ENCODE assay signal across 12 cellular contexts in the genomic region with DNA sequence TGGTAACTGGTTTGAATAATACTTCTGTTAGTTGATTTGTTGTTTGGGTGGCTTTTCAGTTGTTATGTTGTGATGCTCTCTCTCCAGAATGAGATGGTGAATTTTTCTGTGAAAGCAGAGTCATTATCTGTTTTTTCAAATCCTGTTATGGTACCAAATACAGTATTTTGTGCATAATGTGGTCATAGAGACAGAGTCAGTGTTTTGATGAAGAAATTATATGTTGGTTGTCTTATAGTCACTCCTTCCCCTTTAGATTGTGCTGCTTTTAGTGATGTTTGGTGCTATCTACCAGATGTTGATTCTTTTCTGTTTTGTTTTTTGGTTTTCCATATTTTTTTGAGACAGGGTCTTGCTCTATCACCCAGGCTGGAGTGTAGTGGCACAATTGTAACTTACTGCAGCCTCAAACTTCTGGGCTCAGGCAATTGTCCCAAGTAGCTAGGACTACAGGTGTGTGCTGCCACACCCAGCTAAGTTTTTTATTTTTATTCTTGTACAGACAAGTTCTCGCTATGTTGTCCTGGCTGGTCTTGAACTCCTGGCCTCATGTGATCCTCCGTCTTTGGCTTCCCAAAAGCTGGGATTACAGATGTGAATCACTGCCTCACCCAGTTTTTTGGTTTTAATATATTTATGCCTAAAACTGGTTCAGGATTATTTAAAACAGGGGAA. TPM values are rescaled to one million over a fixed set of nuclear protein-coding genes. Genes with fewer than 3 reads are reported as not detected.
DNase-seq lines count a peak whose midpoint lies in the region; ATAC-seq, FAIRE-seq and TF ChIP-seq lines count a peak whose summit lies in the region.
"Had no signal": no experiment of that assay in that cellular context is flagged by ENCODE, and none has a peak within 500 bp of the region (broad histone marks: within the 10 kb centered on the region; RNA-seq: fewer than 3 reads in every experiment).

No MANE protein-coding gene starts in this region.

- no peak for FAIRE-seq in small intestine (lab: Jason Lieb, UNC)

- peaks cover 3% of the 10 kb centered on the region for H3K36me3 Mint-ChIP-seq in stimulated activated naive CD8-positive, alpha-beta T cell treated with anti-CD3 and anti-CD28 coated beads, Interleukin-15, Interleukin-2, amounts not matched to agents 100 ng/mL and 50 ng/mL, for 24 hours (ENCODE audit: low read depth)
- H3K36me3 Mint-ChIP-seq in T-helper 17 cell (ENCODE audit: low read depth) (peaks cover 6% of the 10 kb centered on the region), memory B cell (peaks cover 11% of the 10 kb centered on the region)
- H3K36me3 Mint-ChIP-seq: brain had no signal

- TF ChIP-seq CTCF in brain microvascular endothelial cell (IDR thresholded peaks at IDR 0.05; ENCODE audit: low read depth, low read length, missing control alignments) = no peak

- H3K36me3 ChIP-seq in small intestine (ENCODE audit: control insufficient read depth in 2 of 2, insufficient read depth in 2 of 2, low read length in 2 of 2) (no peaks in the 10 kb centered on the region), brain microvascular endothelial cell (replicated peaks) (no peaks in the 10 kb centered on the region)

- no peak overlapping the region for H3K4me3 Mint-ChIP-seq in stimulated activated naive CD8-positive, alpha-beta T cell treated with anti-CD3 and anti-CD28 coated beads, Interleukin-15, Interleukin-2, amounts not matched to agents 100 ng/mL and 50 ng/mL, for 24 hours
- H3K4me3 Mint-ChIP-seq in T-helper 17 cell (peak overlapping the region; percentile 73), memory B cell (no peak overlapping the region)

- H3K4me1 Mint-ChIP-seq in stimulated activated naive CD8-positive, alpha-beta T cell treated with anti-CD3 and anti-CD28 coated beads, Interleukin-15, Interleukin-2, amounts not matched to agents 100 ng/mL and 50 ng/mL, for 24 hours (ENCODE audit: low read depth) = peaks cover 92% of the 10 kb centered on the region
- H3K4me1 Mint-ChIP-seq in T-helper 17 cell (peaks cover 65% of the 10 kb centered on the region), memory B cell (peaks cover 49% of the 10 kb centered on the region)

- in situ Hi-C loops in brain microvascular endothelial cell (cut with HindIII; ENCODE audit: low pct_ligation_motif_present, low sequenced_read_pairs) = no loop called here

- DNase-seq in stimulated activated naive CD8-positive, alpha-beta T cell treated with anti-CD3 and anti-CD28 coated beads, Interleukin-15, Interleukin-2, amounts not matched to agents 100 U/mL and 50 U/mL, for 24 hours = no peak
- DNase-seq in T-helper 17 cell (no peak), memory B cell (ENCODE audit: low spot score in 2 of 2) (no peak), kidney tubule cell (ENCODE audit: low spot score) (no peak), small intestine (no peak), brain microvascular endothelial cell (no peak)
- DNase-seq: KG1; NK-92 treated with Interleukin-12 subunit alpha and Interleukin-12 subunit beta, amount 100 ng/mL, for 24 hours; stimulated activated CD4-positive, alpha-beta T cell treated with anti-CD3 and anti-CD28 coated beads, Interleukin-15, amount 100 ng/mL, for 24 hours had no signal

- no peaks in the 10 kb centered on the region for H3K27me3 Mint-ChIP-seq in stimulated activated naive CD8-positive, alpha-beta T cell treated with anti-CD3 and anti-CD28 coated beads, Interleukin-15, Interleukin-2, amounts not matched to agents 100 ng/mL and 50 ng/mL, for 24 hours
- no peaks in the 10 kb centered on the region for H3K27me3 Mint-ChIP-seq in T-helper 17 cell
- H3K27me3 Mint-ChIP-seq in memory B cell = no peaks in the 10 kb centered on the region
- H3K27me3 Mint-ChIP-seq: B cell had no signal

- H3K4me1 ChIP-seq in small intestine (ENCODE audit: control insufficient read depth in 2 of 2, insufficient read depth in 1 of 2, low read depth in 1 of 2, low read length in 1 of 2) = peaks cover 10 to 24% of the 10 kb centered on the region in 2 donors

- H3K9me3 ChIP-seq in T-helper 17 cell (ENCODE audit: control insufficient read depth, low read length, poor library complexity, severe bottlenecking) (no peaks in the 10 kb centered on the region), small intestine (ENCODE audit: control insufficient read depth, low read depth) (no peaks in the 10 kb centered on the region)

- H3K4me3 ChIP-seq in small intestine (ENCODE audit: low read depth in 1 of 2, low read length in 2 of 2) (no peak overlapping the region), brain microvascular endothelial cell (ENCODE audit: low read depth, low read length) (no peak overlapping the region)

- H3K27ac ChIP-seq in small intestine (ENCODE audit: low read depth in 1 of 2, low read length in 1 of 2) = no peak overlapping the region
- no peak overlapping the region for H3K27ac ChIP-seq in brain microvascular endothelial cell

- WGBS in small intestine, 3 donors = 58 to 79% (median 76%) methylated on average over 2 of the region's 2 CpGs

- no peaks in the 10 kb centered on the region for H3K9me3 Mint-ChIP-seq in stimulated activated naive CD8-positive, alpha-beta T cell treated with anti-CD3 and anti-CD28 coated beads, Interleukin-15, Interleukin-2, amounts not matched to agents 100 ng/mL and 50 ng/mL, for 24 hours
- H3K9me3 Mint-ChIP-seq in memory B cell = no peaks in the 10 kb centered on the region
- H3K9me3 Mint-ChIP-seq: brain had no signal

- H3K27ac Mint-ChIP-seq in stimulated activated naive CD8-positive, alpha-beta T cell treated with anti-CD3 and anti-CD28 coated beads, Interleukin-15, Interleukin-2, amounts not matched to agents 100 ng/mL and 50 ng/mL, for 24 hours = peak overlapping the region; percentile 2
- peak overlapping the region; percentile 75 for H3K27ac Mint-ChIP-seq in T-helper 17 cell
- H3K27ac Mint-ChIP-seq in memory B cell = peak overlapping the region; percentile 19

- ATAC-seq in stimulated activated naive CD8-positive, alpha-beta T cell treated with anti-CD3 and anti-CD28 coated beads, Interleukin-15, Interleukin-2, amounts not matched to agents 100 U/mL and 50 U/mL, for 24 hours = no peak
- ATAC-seq in T-helper 17 cell (no peak), memory B cell (ENCODE audit: low read depth) (no peak)

- H3K27me3 ChIP-seq in small intestine (ENCODE audit: control insufficient read depth in 2 of 2, insufficient read depth in 2 of 2, low read length in 2 of 2) = no peaks in the 10 kb centered on the region
- no peaks in the 10 kb centered on the region for H3K27me3 ChIP-seq in brain microvascular endothelial cell (replicated peaks)

RNA-seq across cellular contexts. Expression of a gene that starts 7.2 kb away (rescaled TPM):
- total RNA-seq in T-helper 17 cell = 10 to 100 TPM; 52.1 to 52.4 TPM
- polyA plus RNA-seq in small intestine = 10 to 100 TPM; 33.0 to 41.2 (median 40.1) TPM

Comparison
In these comparisons a context has a peak if more than half of its experiments do, and no peak if none do; other contexts are left out.
1. H3K27ac Mint-ChIP-seq: peak in every context shown above with its lines; median percentile 75 in T-helper 17 cell; 19 in memory B cell; 2 in stimulated activated naive CD8-positive, alpha-beta T cell treated with anti-CD3 and anti-CD28 coated beads, Interleukin-15, Interleukin-2, amounts not matched to agents 100 ng/mL and 50 ng/mL, for 24 hours.